ENCODE assay signal across 20 cellular contexts in the genomic region with DNA sequence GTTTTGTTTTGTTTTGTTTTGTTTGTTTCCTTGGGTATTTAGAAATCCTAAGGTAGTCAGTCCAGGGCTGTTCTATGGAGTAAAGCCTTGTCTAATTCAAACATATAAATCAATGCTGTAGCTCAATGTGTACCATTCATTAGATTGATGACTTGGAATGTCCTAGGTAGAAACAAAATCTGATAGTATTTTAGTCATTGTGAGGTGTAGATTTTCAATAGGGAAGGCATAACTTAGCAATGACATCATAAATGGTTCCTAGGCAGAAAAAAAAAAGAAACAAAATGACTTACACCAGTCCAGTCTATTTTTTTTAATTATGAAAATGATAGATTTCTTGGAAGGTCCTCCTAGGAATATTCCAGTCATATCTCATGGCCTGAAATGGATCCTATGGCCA.
DNase-seq lines count a peak whose midpoint lies in the region; ATAC-seq and TF ChIP-seq lines count a peak whose summit lies in the region.
"Had no signal": no experiment of that assay in that cellular context is flagged by ENCODE, and none has a peak within 500 bp of the region (broad histone marks: within the 10 kb centered on the region; RNA-seq: fewer than 3 reads in every experiment).

No MANE protein-coding gene starts in this region.

- no peaks in the 10 kb centered on the region for H3K9me2 ChIP-seq in GM23248 (ENCODE audit: insufficient read depth)
- H3K9me2 ChIP-seq in hepatocyte (replicated peaks; ENCODE audit: insufficient read depth), result no peaks in the 10 kb centered on the region

- no peak for TF ChIP-seq POLR2A in thyroid gland (IDR thresholded peaks at IDR 0.05)

- in situ Hi-C loops in GM23248 (cut with MboI), result no loop called here

- no peaks in the 10 kb centered on the region for H3K9me3 ChIP-seq in GM23248 (ENCODE audit: low read depth)
- H3K9me3 ChIP-seq in hepatocyte (ENCODE audit: low read depth), result no peaks in the 10 kb centered on the region
- H3K9me3 ChIP-seq in thyroid gland, result no peaks in the 10 kb centered on the region
- H3K9me3 ChIP-seq: Peyer's patch had no signal

- H4K20me1 ChIP-seq in GM23248 (ENCODE audit: insufficient read depth) (no peaks in the 10 kb centered on the region), hepatocyte (ENCODE audit: insufficient read depth, poor library complexity, severe bottlenecking) (no peaks in the 10 kb centered on the region)

- H3K4me3 ChIP-seq in GM23248, result no peak overlapping the region
- H3K4me3 ChIP-seq in hepatocyte, result no peak overlapping the region
- no peak overlapping the region for H3K4me3 ChIP-seq in thyroid gland (replicated peaks in 1 of 3)
- H3K4me3 ChIP-seq: Peyer's patch had no signal

- H3K27me3 ChIP-seq in GM23248 (replicated peaks; ENCODE audit: insufficient read depth), result no peaks in the 10 kb centered on the region
- H3K27me3 ChIP-seq in hepatocyte, result no peaks in the 10 kb centered on the region
- no peaks in the 10 kb centered on the region for H3K27me3 ChIP-seq in thyroid gland
- H3K27me3 ChIP-seq: Peyer's patch had no signal

- H3K4me2 ChIP-seq in GM23248 (ENCODE audit: unreplicated experiment) (no peak overlapping the region), hepatocyte (no peak overlapping the region)
- H3K4me2 ChIP-seq: KMS-11 had no signal

- H3K79me2 ChIP-seq in GM23248 (ENCODE audit: insufficient read depth), result no peaks in the 10 kb centered on the region
- H3K79me2 ChIP-seq in hepatocyte, result no peaks in the 10 kb centered on the region

- TF ChIP-seq CTCF in hepatocyte (IDR thresholded peaks at IDR 0.05; ENCODE audit: poor library complexity), result no peak
- no peak for TF ChIP-seq CTCF in thyroid gland (IDR thresholded peaks at IDR 0.05)

- H3K4me1 ChIP-seq in GM23248 (ENCODE audit: insufficient read depth) (no peaks in the 10 kb centered on the region), hepatocyte (ENCODE audit: insufficient read depth) (no peaks in the 10 kb centered on the region), thyroid gland (no peaks in the 10 kb centered on the region)
- H3K4me1 ChIP-seq: Peyer's patch had no signal

- H3K27ac ChIP-seq in GM23248 (no peak overlapping the region), hepatocyte (peak overlapping the region; percentile 11), thyroid gland (no peak overlapping the region)
- H3K27ac ChIP-seq: HL-60, KMS-11, Peyer's patch had no signal

- DNase-seq in GM23248 (peak; percentile 12), LHCN-M2 (ENCODE audit: low read depth) (peak; percentile 12), amniotic epithelial cell (ENCODE audit: low read depth) (peak; percentile 24), hepatocyte (ENCODE audit: low spot score) (no peak), SKM-1 (lab: John Stamatoyannopoulos, UW; ENCODE audit: unreplicated experiment) (no peak), NCI-H226 (no peak), thyroid gland (no peak)
- DNase-seq: DMS53, GF-D8, NCI-H1105, NCI-H146, NCI-H2029 treated with DMSO at 0.1 percent for 48 hours, NCI-H345, NCI-H524, NCI-H774, Peyer's patch had no signal

- H3F3A ChIP-seq in GM23248 (ENCODE audit: insufficient read depth), result no peaks in the 10 kb centered on the region

- H2AFZ ChIP-seq in GM23248 (no peak overlapping the region), hepatocyte (no peak overlapping the region)

- intact Hi-C loops in thyroid gland (cut with DNase I), result no loop called here

- H3K36me3 ChIP-seq in GM23248 (ENCODE audit: low read depth), result no peaks in the 10 kb centered on the region
- no peaks in the 10 kb centered on the region for H3K36me3 ChIP-seq in hepatocyte (replicated peaks; ENCODE audit: insufficient read depth, low read depth)
- no peaks in the 10 kb centered on the region for H3K36me3 ChIP-seq in thyroid gland
- H3K36me3 ChIP-seq: Peyer's patch had no signal

- ATAC-seq in GM19023 (IDR thresholded peaks at IDR 0.05; ENCODE audit: unreplicated experiment), result no peak
- ATAC-seq: Right ventricle myocardium inferior had no signal

- H3K9ac ChIP-seq in GM23248, result no peak overlapping the region
- H3K9ac ChIP-seq: KMS-11 had no signal

Comparison
In these comparisons a context has a peak if more than half of its experiments do, and no peak if none do; other contexts are left out.
1. DNase-seq: peak in GM23248 (single experiment), LHCN-M2 (single experiment) and amniotic epithelial cell (single experiment); none in hepatocyte (single experiment), SKM-1 (single experiment), NCI-H226 (single experiment) and thyroid gland (0 of 2).